Comparison of ENCODE assay signal across 8 cellular contexts in genomic region chr6:32852844-32853540, GRCh38. TPM values are rescaled to one million over a fixed set of nuclear protein-coding genes. Genes with fewer than 3 reads are reported as not detected.
A peak's percentile ranks its signal among the peaks of the same experiment; 100 is the strongest.
DNase-seq lines count a peak whose midpoint lies in the region; ATAC-seq and TF ChIP-seq lines count a peak whose summit lies in the region.

No MANE protein-coding gene starts in this region.

- no peaks in the 10 kb centered on the region for H3K27me3 ChIP-seq in effector memory CD4-positive, alpha-beta T cell (replicated peaks; ENCODE audit: control insufficient read depth, insufficient read depth, low read length, poor library complexity, severe bottlenecking)
- no peaks in the 10 kb centered on the region for H3K27me3 ChIP-seq in lung (ENCODE audit: control insufficient read depth, insufficient read depth)

- H3K4me1 ChIP-seq in effector memory CD4-positive, alpha-beta T cell (ENCODE audit: control insufficient read depth, insufficient read depth, low read length, poor library complexity, severe bottlenecking) = peaks cover 53% of the 10 kb centered on the region
- peaks cover 0 to 12% of the 10 kb centered on the region in 2 donors for H3K4me1 ChIP-seq in lung (ENCODE audit: control insufficient read depth in 2 of 2, insufficient read depth in 2 of 2, low read length in 2 of 2)

- no peaks in the 10 kb centered on the region for H3K27me3 Mint-ChIP-seq in activated CD8-positive, alpha-beta T cell treated with anti-CD3 and anti-CD28 coated beads for 36 hours

- H3K9me3 Mint-ChIP-seq in activated CD8-positive, alpha-beta T cell treated with anti-CD3 and anti-CD28 coated beads for 36 hours = no peaks in the 10 kb centered on the region

- POLR2A ChIA-PET in activated CD8-positive, alpha-beta T cell treated with anti-CD3 and anti-CD28 coated beads for 36 hours (lab: Charles Lee) = interaction anchor here (0.7 to 8.1 kb wide), 17 partner anchors 11 to 1312 kb away, joined by 3 to 458 read pairs (median 3); partner anchors contain the start of genes BRD2, DDX39B, GPSM3 and PSMB8

- H3K4me1 Mint-ChIP-seq in activated CD8-positive, alpha-beta T cell treated with anti-CD3 and anti-CD28 coated beads for 36 hours (ENCODE audit: low read depth) = peaks cover 53% of the 10 kb centered on the region

- ATAC-seq in GM21619 (IDR thresholded peaks at IDR 0.05; ENCODE audit: unreplicated experiment) (peak; percentile 26), lung (ENCODE audit: insufficient read depth, low FRiP score) (peak; percentile 4)
- ATAC-seq in activated CD8-positive, alpha-beta T cell treated with anti-CD3 and anti-CD28 coated beads for 36 hours = peak; percentile 42

- no peaks in the 10 kb centered on the region for H3K9me3 ChIP-seq in effector memory CD4-positive, alpha-beta T cell (ENCODE audit: control insufficient read depth, low read length)
- no peaks in the 10 kb centered on the region for H3K9me3 ChIP-seq in lung (ENCODE audit: control insufficient read depth in 2 of 2, insufficient read depth in 1 of 2, low read length in 1 of 2)

- peak overlapping the region; percentile 95 for H3K4me3 ChIP-seq in effector memory CD4-positive, alpha-beta T cell (ENCODE audit: insufficient read depth, low read depth, low read length, poor library complexity, severe bottlenecking)
- peak overlapping the region; percentile 92 for H3K4me3 ChIP-seq in lung

- TF ChIP-seq CTCF in activated CD8-positive, alpha-beta T cell treated with anti-CD3 and anti-CD28 coated beads for 36 hours (IDR thresholded peaks at IDR 0.05) = no peak
- TF ChIP-seq CTCF in lung (IDR thresholded peaks at IDR 0.05; ENCODE audit: control extremely low read depth, extremely low read depth) = no peak

- CTCF ChIA-PET in activated CD8-positive, alpha-beta T cell treated with anti-CD3 and anti-CD28 coated beads for 36 hours (lab: Charles Lee) = interaction anchor here (0.7 to 12.3 kb wide), 10 partner anchors 11 to 132 kb away, joined by 3 to 400 read pairs (median 4); partner anchors contain the start of genes HLA-DMA, PSMB8 and TAP2

- H3K36me3 ChIP-seq in effector memory CD4-positive, alpha-beta T cell (ENCODE audit: control insufficient read depth, insufficient read depth, low read length) = peaks cover 38% of the 10 kb centered on the region
- peaks cover 7 to 38% of the 10 kb centered on the region in 2 donors for H3K36me3 ChIP-seq in lung (ENCODE audit: control insufficient read depth in 2 of 2, insufficient read depth in 2 of 2, low read length in 2 of 2)

- 0 to 1% methylated on average over 40 to 41 of the region's 41 CpGs for WGBS in lung, 2 donors

- H3K4me3 Mint-ChIP-seq in activated CD8-positive, alpha-beta T cell treated with anti-CD3 and anti-CD28 coated beads for 36 hours = peak overlapping the region; percentile 94

- peak overlapping the region; percentile 98 for H3K27ac Mint-ChIP-seq in activated CD8-positive, alpha-beta T cell treated with anti-CD3 and anti-CD28 coated beads for 36 hours

- intact Hi-C loops in activated CD8-positive, alpha-beta T cell treated with anti-CD3 and anti-CD28 coated beads for 36 hours (cut with micrococcal nuclease) = loop anchor here (1.0 to 2.0 kb wide), 2 partner anchors 14 to 15 kb away; partner anchors contain the start of gene TAP2

- H3K27ac ChIP-seq in effector memory CD4-positive, alpha-beta T cell (ENCODE audit: insufficient read depth, low read length, poor library complexity, severe bottlenecking) = peak overlapping the region; percentile 100
- peak overlapping the region; percentile 97 to 99 for H3K27ac ChIP-seq in lung (ENCODE audit: low read depth in 1 of 2, low read length in 1 of 2)

- peaks cover 79% of the 10 kb centered on the region for H3K36me3 Mint-ChIP-seq in activated CD8-positive, alpha-beta T cell treated with anti-CD3 and anti-CD28 coated beads for 36 hours (ENCODE audit: low read depth)

- DNase-seq in EH (ENCODE audit: low read depth) (peak; percentile 54), LHCN-M2 (ENCODE audit: low read depth) (peak; percentile 33), lung (ENCODE audit: low spot score) (peak; percentile 47), NCI-H1436 (lab: John Stamatoyannopoulos, UW) (no peak)
- DNase-seq in activated CD8-positive, alpha-beta T cell treated with anti-CD3 and anti-CD28 coated beads for 36 hours = peak; percentile 84
- DNase-seq in effector memory CD4-positive, alpha-beta T cell = peak; percentile 43 to 54 (median 49)
- DNase-seq in stimulated activated naive CD4-positive, alpha-beta T cell (lab: John Stamatoyannopoulos, UW) = peak in 5 of 6 experiments; percentile 55 to 65 (median 60)

RNA-seq across cellular contexts. Expression of gene TAP1, which starts 0.5 kb away (rescaled TPM):
- total RNA-seq in LHCN-M2 (2014; rRNA removed) (50.1 and 56.2 TPM in 2 replicates), lung (10 to 100 TPM; 32.6 to 52.1 TPM)
- 35.9 TPM for polyA plus RNA-seq in LHCN-M2 (2012)
- total RNA-seq in activated CD8-positive, alpha-beta T cell treated with anti-CD3 and anti-CD28 coated beads for 36 hours = 100 to 1,000 TPM; 210 to 211 TPM
- 100 to 1,000 TPM in 1 of 2 donors, 10 to 100 TPM in 1; 63.6 to 181 TPM for polyA plus RNA-seq in lung

RNA-seq across cellular contexts. Expression of gene PSMB9, which starts 1.0 kb away (rescaled TPM):
- total RNA-seq in LHCN-M2 (2014; rRNA removed) (9.0 and 20.0 TPM in 2 replicates), lung (10 to 100 TPM; 14.4 to 56.6 TPM)
- 37.0 TPM for polyA plus RNA-seq in LHCN-M2 (2012)
- total RNA-seq in activated CD8-positive, alpha-beta T cell treated with anti-CD3 and anti-CD28 coated beads for 36 hours = 100 to 1,000 TPM; 219 to 229 TPM
- polyA plus RNA-seq in lung = 100 to 1,000 TPM in 1 of 2 donors, 10 to 100 TPM in 1; 67.2 to 183 TPM

RNA-seq across cellular contexts. Expression of gene PSMB8, which starts 9.1 kb away (rescaled TPM):
- total RNA-seq in LHCN-M2 (2014; rRNA removed) (39.8 and 55.6 TPM in 2 replicates), lung (10 to 100 TPM; 40.4 to 79.0 TPM)
- polyA plus RNA-seq in LHCN-M2 (2012) = 63.2 TPM
- total RNA-seq in activated CD8-positive, alpha-beta T cell treated with anti-CD3 and anti-CD28 coated beads for 36 hours = 100 to 1,000 TPM; 370 to 371 TPM
- 100 to 1,000 TPM; 132 to 216 TPM for polyA plus RNA-seq in lung

RNA-seq across cellular contexts. Expression of gene TAP2, which starts 14.5 kb away (rescaled TPM):
- total RNA-seq in LHCN-M2 (2014; rRNA removed) (6.1 and 6.7 TPM in 2 replicates), lung (10 to 100 TPM; 15.2 to 63.2 TPM)
- 20.9 TPM for polyA plus RNA-seq in LHCN-M2 (2012)
- total RNA-seq in activated CD8-positive, alpha-beta T cell treated with anti-CD3 and anti-CD28 coated beads for 36 hours = 100 to 1,000 TPM; 110 to 113 TPM
- 10 to 100 TPM; 25.3 to 58.7 TPM for polyA plus RNA-seq in lung

RNA-seq across cellular contexts. Expression of gene HLA-DOB, which starts 36.2 kb away (rescaled TPM):
- not detected in 2 replicates for total RNA-seq in LHCN-M2 (2014; rRNA removed)
- not detected for polyA plus RNA-seq in LHCN-M2 (2012)
- 10 to 100 TPM; 10.2 to 11.6 TPM for total RNA-seq in activated CD8-positive, alpha-beta T cell treated with anti-CD3 and anti-CD28 coated beads for 36 hours
- total RNA-seq in lung = 1 to 10 TPM; 1.3 to 1.4 TPM
- polyA plus RNA-seq in lung = 1 to 10 TPM; 1.2 to 2.7 TPM
